ENCODE assay signal across 37 cellular contexts in the genomic region with DNA sequence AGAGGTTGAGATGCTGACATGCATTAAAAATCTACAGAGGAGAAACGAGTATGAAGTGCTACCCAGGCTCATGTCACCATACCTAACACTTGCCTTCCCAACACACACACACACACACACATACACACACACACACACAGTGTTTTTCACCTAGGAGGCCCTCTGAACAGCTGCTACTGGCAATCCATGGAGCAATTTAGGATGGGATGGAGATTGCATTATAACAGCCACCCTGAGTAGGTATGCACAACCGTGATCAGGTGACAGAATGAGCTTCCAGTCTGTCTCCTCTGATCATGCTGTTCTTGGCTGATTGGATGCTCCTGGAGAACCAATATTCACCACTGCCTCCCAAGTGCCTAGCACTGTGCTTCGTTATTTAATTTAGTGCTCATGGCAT.
"Had no signal": no experiment of that assay in that cellular context is flagged by ENCODE, and none has a peak within 500 bp of the region (broad histone marks: within the 10 kb centered on the region; RNA-seq: fewer than 3 reads in every experiment).

No MANE protein-coding gene starts in this region.

- H3K27me3 Mint-ChIP-seq: activated CD4-positive, alpha-beta memory T cell treated with anti-CD3 and anti-CD28 coated beads for 36 hours; activated CD4-positive, alpha-beta T cell treated with anti-CD3 and anti-CD28 coated beads, Interleukin-2, amount 10 ng/mL, durations not matched to agents 24 days and 14 days; activated CD8-positive, alpha-beta memory T cell treated with anti-CD3 and anti-CD28 coated beads, Interleukin-2, amount 10 ng/mL, durations not matched to agents 7 days and 5 days; activated naive CD4-positive, alpha-beta T cell treated with anti-CD3 and anti-CD28 coated beads, Interleukin-2, amount 50 U/mL, for 24 hours; activated naive CD8-positive, alpha-beta T cell treated with anti-CD3 and anti-CD28 coated beads for 36 hours; activated naive CD8-positive, alpha-beta T cell treated with anti-CD3 and anti-CD28 coated beads, Interleukin-2, amount 50 U/mL, for 24 hours had no signal

- H3K27me3 ChIP-seq: adrenal gland, breast epithelium, cardiac muscle cell, colonic mucosa, gastroesophageal sphincter, hepatocyte had no signal

- H3K9me3 ChIP-seq: adrenal gland, breast epithelium, colonic mucosa, esophagus squamous epithelium, gastroesophageal sphincter, heart right ventricle had no signal

- H3K4me2 ChIP-seq: hepatocyte had no signal

- H3K36me3 ChIP-seq: adrenal gland, breast epithelium, cardiac muscle cell, colonic mucosa, esophagus squamous epithelium, gastroesophageal sphincter, heart right ventricle had no signal

- H3K27ac Mint-ChIP-seq: activated CD4-positive, alpha-beta memory T cell treated with anti-CD3 and anti-CD28 coated beads for 36 hours; activated CD4-positive, alpha-beta T cell treated with anti-CD3 and anti-CD28 coated beads for 36 hours; activated CD4-positive, alpha-beta T cell treated with anti-CD3 and anti-CD28 coated beads, Interleukin-2, amount 10 ng/mL, durations not matched to agents 24 days and 14 days; activated CD8-positive, alpha-beta memory T cell treated with anti-CD3 and anti-CD28 coated beads, Interleukin-2, amount 10 ng/mL, durations not matched to agents 7 days and 5 days; activated CD8-positive, alpha-beta T cell treated with anti-CD3 and anti-CD28 coated beads, Interleukin-2, amount 10 ng/mL, durations not matched to agents 7 days and 5 days; activated naive CD4-positive, alpha-beta T cell treated with anti-CD3 and anti-CD28 coated beads for 36 hours; activated naive CD4-positive, alpha-beta T cell treated with anti-CD3 and anti-CD28 coated beads, Interleukin-2, amount 50 U/mL, for 24 hours; activated naive CD8-positive, alpha-beta T cell treated with anti-CD3 and anti-CD28 coated beads for 36 hours; activated naive CD8-positive, alpha-beta T cell treated with anti-CD3 and anti-CD28 coated beads, Interleukin-2, amount 50 U/mL, for 24 hours; activated T-helper 1 cell treated with anti-CD3 and anti-CD28 coated beads, Interleukin-12 subunit alpha, Interleukin-12 subunit beta, Interleukin-2, Interleukin-4 antibody, amounts not matched to agents 30 ng/mL and 10 ng/mL and 1 ng/mL, durations not matched to agents 14 hours and 24 hours and 36 hours; activated T-helper 2 cell treated with anti-CD3 and anti-CD28 coated beads, Interferon-gamma antibody, Interleukin-2, Interleukin-4, amounts not matched to agents 10 μg/mL and 5 μg/mL and 100 μg/mL, durations not matched to agents 14 hours and 24 hours and 36 hours; brain; T-helper 2 cell treated with Interferon-gamma antibody and Interleukin-4, amounts not matched to agents 5 μg/mL and 100 μg/mL, for 36 hours had no signal

- H3K4me3 Mint-ChIP-seq: activated CD4-positive, alpha-beta memory T cell treated with anti-CD3 and anti-CD28 coated beads for 36 hours; activated CD4-positive, alpha-beta T cell treated with anti-CD3 and anti-CD28 coated beads for 36 hours; activated CD4-positive, alpha-beta T cell treated with anti-CD3 and anti-CD28 coated beads, Interleukin-2, amount 10 ng/mL, durations not matched to agents 24 days and 14 days; activated CD8-positive, alpha-beta memory T cell treated with anti-CD3 and anti-CD28 coated beads, Interleukin-2, amount 10 ng/mL, durations not matched to agents 7 days and 5 days; activated CD8-positive, alpha-beta T cell treated with anti-CD3 and anti-CD28 coated beads, Interleukin-2, amount 10 ng/mL, durations not matched to agents 7 days and 5 days; activated naive CD4-positive, alpha-beta T cell treated with anti-CD3 and anti-CD28 coated beads for 36 hours; activated naive CD4-positive, alpha-beta T cell treated with anti-CD3 and anti-CD28 coated beads, Interleukin-2, amount 50 U/mL, for 24 hours; activated naive CD8-positive, alpha-beta T cell treated with anti-CD3 and anti-CD28 coated beads for 36 hours; activated naive CD8-positive, alpha-beta T cell treated with anti-CD3 and anti-CD28 coated beads, Interleukin-2, amount 50 U/mL, for 24 hours; activated T-helper 1 cell treated with anti-CD3 and anti-CD28 coated beads, Interleukin-12 subunit alpha, Interleukin-12 subunit beta, Interleukin-2, Interleukin-4 antibody, amounts not matched to agents 30 ng/mL and 10 ng/mL and 1 ng/mL, durations not matched to agents 14 hours and 24 hours and 36 hours; brain; T-helper 2 cell treated with Interferon-gamma antibody and Interleukin-4, amounts not matched to agents 5 μg/mL and 100 μg/mL, for 36 hours had no signal

- H2AFZ ChIP-seq: hepatocyte had no signal

- H3K27ac ChIP-seq: adrenal gland, breast epithelium, cardiac muscle cell, colonic mucosa, epithelial cell of prostate, esophagus squamous epithelium, gastroesophageal sphincter, heart right ventricle, hepatocyte had no signal

- H3K36me3 Mint-ChIP-seq: activated CD4-positive, alpha-beta memory T cell treated with anti-CD3 and anti-CD28 coated beads for 36 hours; activated CD8-positive, alpha-beta memory T cell treated with anti-CD3 and anti-CD28 coated beads, Interleukin-2, amount 10 ng/mL, durations not matched to agents 7 days and 5 days; activated naive CD4-positive, alpha-beta T cell treated with anti-CD3 and anti-CD28 coated beads, Interleukin-2, amount 50 U/mL, for 24 hours; activated naive CD8-positive, alpha-beta T cell treated with anti-CD3 and anti-CD28 coated beads for 36 hours; brain had no signal

- FAIRE-seq: endometrium, endothelial cell of umbilical vein had no signal

- ATAC-seq: activated CD4-positive, alpha-beta T cell treated with anti-CD3 and anti-CD28 coated beads for 36 hours; activated CD8-positive, alpha-beta memory T cell treated with anti-CD3 and anti-CD28 coated beads, Interleukin-2, amount 10 ng/mL, durations not matched to agents 7 days and 5 days; activated CD8-positive, alpha-beta T cell treated with anti-CD3 and anti-CD28 coated beads, Interleukin-2, amount 10 ng/mL, durations not matched to agents 7 days and 5 days; activated naive CD8-positive, alpha-beta T cell treated with anti-CD3 and anti-CD28 coated beads, Interleukin-2, amount 50 U/mL, for 24 hours; gastroesophageal sphincter; heart right ventricle had no signal

- H3K4me1 Mint-ChIP-seq: activated CD4-positive, alpha-beta T cell treated with anti-CD3 and anti-CD28 coated beads for 36 hours; activated CD4-positive, alpha-beta T cell treated with anti-CD3 and anti-CD28 coated beads, Interleukin-2, amount 10 ng/mL, durations not matched to agents 24 days and 14 days; activated CD8-positive, alpha-beta memory T cell treated with anti-CD3 and anti-CD28 coated beads, Interleukin-2, amount 10 ng/mL, durations not matched to agents 7 days and 5 days; activated naive CD4-positive, alpha-beta T cell treated with anti-CD3 and anti-CD28 coated beads, Interleukin-2, amount 50 U/mL, for 24 hours; activated naive CD8-positive, alpha-beta T cell treated with anti-CD3 and anti-CD28 coated beads for 36 hours; activated naive CD8-positive, alpha-beta T cell treated with anti-CD3 and anti-CD28 coated beads, Interleukin-2, amount 50 U/mL, for 24 hours had no signal

- H3K9me3 Mint-ChIP-seq: activated CD4-positive, alpha-beta memory T cell treated with anti-CD3 and anti-CD28 coated beads for 36 hours; activated CD4-positive, alpha-beta T cell treated with anti-CD3 and anti-CD28 coated beads, Interleukin-2, amount 10 ng/mL, durations not matched to agents 24 days and 14 days; activated naive CD4-positive, alpha-beta T cell treated with anti-CD3 and anti-CD28 coated beads for 36 hours; activated naive CD4-positive, alpha-beta T cell treated with anti-CD3 and anti-CD28 coated beads, Interleukin-2, amount 50 U/mL, for 24 hours; activated naive CD8-positive, alpha-beta T cell treated with anti-CD3 and anti-CD28 coated beads for 36 hours; activated naive CD8-positive, alpha-beta T cell treated with anti-CD3 and anti-CD28 coated beads, Interleukin-2, amount 50 U/mL, for 24 hours; activated T-helper 1 cell treated with anti-CD3 and anti-CD28 coated beads, Interleukin-12 subunit alpha, Interleukin-12 subunit beta, Interleukin-2, Interleukin-4 antibody, amounts not matched to agents 30 ng/mL and 10 ng/mL and 1 ng/mL, durations not matched to agents 14 hours and 24 hours and 36 hours; activated T-helper 2 cell treated with anti-CD3 and anti-CD28 coated beads, Interferon-gamma antibody, Interleukin-2, Interleukin-4, amounts not matched to agents 10 μg/mL and 5 μg/mL and 100 μg/mL, durations not matched to agents 14 hours and 24 hours and 36 hours; brain; T-helper 2 cell treated with Interferon-gamma antibody and Interleukin-4, amounts not matched to agents 5 μg/mL and 100 μg/mL, for 36 hours had no signal

- H3K4me1 ChIP-seq: breast epithelium, colonic mucosa, esophagus squamous epithelium, gastroesophageal sphincter, heart right ventricle had no signal

- H3K79me2 ChIP-seq: hepatocyte had no signal

- H3K4me3 ChIP-seq: adrenal gland, breast epithelium, cardiac muscle cell, colonic mucosa, esophagus squamous epithelium, gastroesophageal sphincter, heart right ventricle, hepatocyte had no signal

- DNase-seq: activated CD4-positive, alpha-beta memory T cell treated with anti-CD3 and anti-CD28 coated beads for 36 hours; activated CD4-positive, alpha-beta T cell treated with anti-CD3 and anti-CD28 coated beads for 36 hours; activated CD4-positive, alpha-beta T cell treated with anti-CD3 and anti-CD28 coated beads, Interleukin-2, amount 10 ng/mL, durations not matched to agents 24 days and 14 days; activated CD4-positive, CD25-positive, alpha-beta regulatory T cell; activated CD4-positive, CD25-positive, alpha-beta regulatory T cell treated with anti-CD3 and anti-CD28 coated beads, Interleukin-2, amount 50 U/mL, for 72 hours; activated CD8-positive, alpha-beta memory T cell treated with anti-CD3 and anti-CD28 coated beads, Interleukin-2, amount 10 ng/mL, durations not matched to agents 7 days and 5 days; activated CD8-positive, alpha-beta memory T cell treated with anti-CD3 and anti-CD28 coated beads, Interleukin-2, amount 50 U/mL, for 4 hours; activated CD8-positive, alpha-beta T cell treated with anti-CD3 and anti-CD28 coated beads, Interleukin-2, amount 10 ng/mL, durations not matched to agents 7 days and 5 days; activated effector memory CD4-positive, alpha-beta T cell treated with anti-CD3 and anti-CD28 coated beads, Interleukin-2, amount 50 U/mL, for 16 hours; activated naive CD4-positive, alpha-beta T cell treated with anti-CD3 and anti-CD28 coated beads for 36 hours; activated naive CD8-positive, alpha-beta T cell treated with anti-CD3 and anti-CD28 coated beads for 36 hours; activated naive CD8-positive, alpha-beta T cell treated with anti-CD3 and anti-CD28 coated beads, Interleukin-2, amount 50 U/mL, for 24 hours; activated T-cell treated with anti-CD3 and anti-CD28 coated beads, Interleukin-2, amount 50 U/mL, for 1 hour; activated T-cell treated with anti-CD3 and anti-CD28 coated beads, Interleukin-2, amount 50 U/mL, for 48 hours; adrenal gland; amygdala; aorta; central memory CD4-positive, alpha-beta T cell; cerebellar nuclear complex; colonic mucosa; effector CD8-positive, alpha-beta T cell; esophagus squamous epithelium; foreskin melanocyte; heart right ventricle; T1000 had no signal
